Comparison of ENCODE assay signal across 14 cellular contexts in genomic region chr19:3389446-3389778, GRCh38. TPM values are rescaled to one million over a fixed set of nuclear protein-coding genes. Genes with fewer than 3 reads are reported as not detected.
A peak's percentile ranks its signal among the peaks of the same experiment; 100 is the strongest.
DNase-seq lines count a peak whose midpoint lies in the region; ATAC-seq, FAIRE-seq and TF ChIP-seq lines count a peak whose summit lies in the region.
"Had no signal": no experiment of that assay in that cellular context is flagged by ENCODE, and none has a peak within 500 bp of the region (broad histone marks: within the 10 kb centered on the region; RNA-seq: fewer than 3 reads in every experiment).

No MANE protein-coding gene starts in this region.

- H3K36me3 ChIP-seq in esophagus (ENCODE audit: control insufficient read depth in 2 of 2, insufficient read depth in 2 of 2, low read length in 1 of 2) (peaks cover 0 to 11% of the 10 kb centered on the region in 2 donors), pancreas (no peaks in the 10 kb centered on the region), transverse colon (no peaks in the 10 kb centered on the region)

- no peak overlapping the region for H3K4me3 Mint-ChIP-seq in activated naive CD4-positive, alpha-beta T cell treated with anti-CD3 and anti-CD28 coated beads, Interleukin-2, amount 10 ng/mL, durations not matched to agents 7 days and 5 days
- no peak overlapping the region for H3K4me3 Mint-ChIP-seq in naive thymus-derived CD8-positive, alpha-beta T cell
- H3K4me3 Mint-ChIP-seq: activated CD4-positive, alpha-beta T cell treated with anti-CD3 and anti-CD28 coated beads for 36 hours; activated naive CD8-positive, alpha-beta T cell treated with anti-CD3 and anti-CD28 coated beads for 36 hours; CD8-positive, alpha-beta memory T cell; natural killer cell had no signal

- no peak for DNase-seq in activated naive CD4-positive, alpha-beta T cell treated with anti-CD3 and anti-CD28 coated beads, Interleukin-2, amount 10 ng/mL, durations not matched to agents 7 days and 5 days
- no peak for DNase-seq in activated naive CD4-positive, alpha-beta T cell (lab: John Stamatoyannopoulos, UW)
- DNase-seq in pancreas = no peak
- no peak for DNase-seq in transverse colon
- DNase-seq in naive thymus-derived CD8-positive, alpha-beta T cell = no peak
- no peak for DNase-seq in KG1 (lab: John Stamatoyannopoulos, UW)
- DNase-seq in C1 segment of cervical spinal cord (lab: John Stamatoyannopoulos, UW) = no peak
- DNase-seq: activated CD4-positive, alpha-beta T cell treated with anti-CD3 and anti-CD28 coated beads for 36 hours; activated naive CD8-positive, alpha-beta T cell treated with anti-CD3 and anti-CD28 coated beads for 36 hours; CD8-positive, alpha-beta memory T cell; natural killer cell; stimulated activated CD4-positive, alpha-beta T cell treated with anti-CD3 and anti-CD28 coated beads, Interleukin-4, amount 100 ng/mL, for 24 hours had no signal

- POLR2A ChIA-PET in naive thymus-derived CD8-positive, alpha-beta T cell (lab: Charles Lee) = no interaction called here

- ATAC-seq in pancreas = no peak
- ATAC-seq in naive thymus-derived CD8-positive, alpha-beta T cell = no peak
- ATAC-seq: GM12878, natural killer cell had no signal

- H3K27me3 Mint-ChIP-seq in activated naive CD4-positive, alpha-beta T cell treated with anti-CD3 and anti-CD28 coated beads, Interleukin-2, amount 10 ng/mL, durations not matched to agents 7 days and 5 days = no peaks in the 10 kb centered on the region
- no peaks in the 10 kb centered on the region for H3K27me3 Mint-ChIP-seq in naive thymus-derived CD8-positive, alpha-beta T cell
- H3K27me3 Mint-ChIP-seq: activated CD4-positive, alpha-beta T cell treated with anti-CD3 and anti-CD28 coated beads for 36 hours; activated naive CD8-positive, alpha-beta T cell treated with anti-CD3 and anti-CD28 coated beads for 36 hours; CD8-positive, alpha-beta memory T cell had no signal

- no peaks in the 10 kb centered on the region for H3K36me3 Mint-ChIP-seq in activated naive CD4-positive, alpha-beta T cell treated with anti-CD3 and anti-CD28 coated beads, Interleukin-2, amount 10 ng/mL, durations not matched to agents 7 days and 5 days
- H3K36me3 Mint-ChIP-seq in naive thymus-derived CD8-positive, alpha-beta T cell = peaks cover 0 to 7% (median 2%) of the 10 kb centered on the region in 3 donors
- H3K36me3 Mint-ChIP-seq: activated naive CD8-positive, alpha-beta T cell treated with anti-CD3 and anti-CD28 coated beads for 36 hours; natural killer cell had no signal

- in situ Hi-C loops in transverse colon (cut with MboI; ENCODE audit: low pct_ligation_motif_present in 1 of 4, low pct_unique_long_range_greater_than_20kb in 1 of 4, low sequenced_read_pairs in 3 of 4) = no loop called here

- TF ChIP-seq EP300 in transverse colon (IDR thresholded peaks at IDR 0.05; ENCODE audit: low read depth) = no peak

- intact Hi-C loops in pancreas (cut with DNase I) (no loop called here), transverse colon (cut with DNase I; ENCODE audit: low total_unique reads) (no loop called here)

- H3K27ac Mint-ChIP-seq in activated naive CD4-positive, alpha-beta T cell treated with anti-CD3 and anti-CD28 coated beads, Interleukin-2, amount 10 ng/mL, durations not matched to agents 7 days and 5 days = peak overlapping the region; percentile 75
- peak overlapping the region in 1 of 10 donors; percentile 43 for H3K27ac Mint-ChIP-seq in naive thymus-derived CD8-positive, alpha-beta T cell
- H3K27ac Mint-ChIP-seq: activated CD4-positive, alpha-beta T cell treated with anti-CD3 and anti-CD28 coated beads for 36 hours; activated naive CD8-positive, alpha-beta T cell treated with anti-CD3 and anti-CD28 coated beads for 36 hours; CD8-positive, alpha-beta memory T cell; natural killer cell had no signal

- no peak for FAIRE-seq in pancreas (lab: Jason Lieb, UNC)
- FAIRE-seq: GM12878 had no signal

- CTCF ChIA-PET in activated naive CD4-positive, alpha-beta T cell treated with anti-CD3 and anti-CD28 coated beads, Interleukin-2, amount 10 ng/mL, durations not matched to agents 7 days and 5 days (lab: Charles Lee) = no interaction called here

- H3K4me1 ChIP-seq in esophagus (ENCODE audit: control insufficient read depth in 2 of 2, insufficient read depth in 2 of 2, low read length in 1 of 2) (peaks cover 9 to 14% of the 10 kb centered on the region in 2 donors), pancreas (peaks cover 39 to 57% (median 43%) of the 10 kb centered on the region in 3 donors), transverse colon (peaks cover 35 to 55% (median 52%) of the 10 kb centered on the region in 4 donors)

- H3K27me3 ChIP-seq in esophagus (ENCODE audit: control insufficient read depth in 1 of 2, insufficient read depth in 2 of 2, low read length in 2 of 2) (no peaks in the 10 kb centered on the region), pancreas (no peaks in the 10 kb centered on the region), transverse colon (no peaks in the 10 kb centered on the region)

- peak overlapping the region; percentile 4 to 95 for H3K27ac ChIP-seq in esophagus (ENCODE audit: low read depth in 2 of 2, low read length in 1 of 2)
- H3K27ac ChIP-seq in pancreas = peak overlapping the region; percentile 1 to 90 (median 81)
- peak overlapping the region; percentile 83 to 99 (median 90) for H3K27ac ChIP-seq in transverse colon

- no peaks in the 10 kb centered on the region for H3K9me3 ChIP-seq in esophagus (ENCODE audit: control insufficient read depth in 2 of 2, insufficient read depth in 1 of 2, low read depth in 1 of 2, low read length in 1 of 2)
- no peaks in the 10 kb centered on the region for H3K9me3 ChIP-seq in pancreas
- no peaks in the 10 kb centered on the region for H3K9me3 ChIP-seq in transverse colon

- TF ChIP-seq CTCF in pancreas (IDR thresholded peaks at IDR 0.05) (no peak), transverse colon (IDR thresholded peaks at IDR 0.05) (no peak)

- no peak for TF ChIP-seq POLR2A in transverse colon (IDR thresholded peaks at IDR 0.05)

- WGBS in esophagus, 2 donors = 78 to 85% methylated on average over 9 of the region's 9 CpGs
- WGBS in pancreas, 2 donors = 70 to 74% methylated on average over 9 of the region's 9 CpGs
- 84% methylated on average over 7 of the region's 9 CpGs; no CpG with 5 or more reads in 1 of the 2 donors for WGBS in transverse colon (ENCODE audit: low coverage in 1 of 2), 2 donors

- peaks cover 16% of the 10 kb centered on the region for H3K4me1 Mint-ChIP-seq in activated naive CD4-positive, alpha-beta T cell treated with anti-CD3 and anti-CD28 coated beads, Interleukin-2, amount 10 ng/mL, durations not matched to agents 7 days and 5 days
- peaks cover 0 to 16% (median 7%) of the 10 kb centered on the region in 4 donors for H3K4me1 Mint-ChIP-seq in naive thymus-derived CD8-positive, alpha-beta T cell
- H3K4me1 Mint-ChIP-seq: natural killer cell had no signal

- no peaks in the 10 kb centered on the region for H3K9me3 Mint-ChIP-seq in activated naive CD4-positive, alpha-beta T cell treated with anti-CD3 and anti-CD28 coated beads, Interleukin-2, amount 10 ng/mL, durations not matched to agents 7 days and 5 days
- no peaks in the 10 kb centered on the region for H3K9me3 Mint-ChIP-seq in naive thymus-derived CD8-positive, alpha-beta T cell
- H3K9me3 Mint-ChIP-seq: activated naive CD8-positive, alpha-beta T cell treated with anti-CD3 and anti-CD28 coated beads for 36 hours; CD8-positive, alpha-beta memory T cell; natural killer cell had no signal

- H3K4me3 ChIP-seq in esophagus (ENCODE audit: low read depth in 1 of 2, low read length in 2 of 2) (no peak overlapping the region), pancreas (no peak overlapping the region), transverse colon (no peak overlapping the region)
- H3K4me3 ChIP-seq: GM12878 had no signal

RNA-seq across cellular contexts. Expression of gene NFIC, which starts 23.0 kb away (rescaled TPM):
- polyA plus RNA-seq in esophagus (10 to 100 TPM; 15.4 to 48.1 TPM), pancreas (10 to 100 TPM; 21.3 to 74.9 TPM)
- total RNA-seq in pancreas (100 to 1,000 TPM; 106 to 203 (median 127) TPM), transverse colon (100 to 1,000 TPM in 1 of 4 donors, 10 to 100 TPM in 3; 39.9 to 145 (median 68.1) TPM)
- total RNA-seq in naive thymus-derived CD8-positive, alpha-beta T cell = 10 to 100 TPM; 30.2 to 34.8 TPM
- polyA plus RNA-seq in naive thymus-derived CD8-positive, alpha-beta T cell = 10 to 100 TPM in 2 of 3 donors, 1 to 10 TPM in 1; 5.8 to 15.8 (median 12.1) TPM
